1 cellular context compared by ENCODE assay signal in genomic region chr2:120238728-120239487, GRCh38.
TF ChIP-seq lines count a peak whose summit lies in the region.

No MANE protein-coding gene starts in this region.

TF ChIP-seq in HepG2, 621 proteins besides CTCF, POLR2A, EP300 and RAD21 (continues in another document):
- TF ChIP-seq ARID5B (CRISPR knock-in tag; IDR thresholded peaks at IDR 0.05) = peak; percentile 70
- peak; percentile 87; the same call in 1 of the 2 replicates for TF ChIP-seq IRF9 (CRISPR knock-in tag; IDR thresholded peaks at IDR 0.05; ENCODE audit: borderline replicate concordance)
- no peak for TF ChIP-seq GATA4 (IDR thresholded peaks at IDR 0.05; ENCODE audit: borderline replicate concordance, low read depth)
- peak; percentile 86 for TF ChIP-seq HNF4A (CRISPR knock-in tag; IDR thresholded peaks at IDR 0.05)
- no peak for TF ChIP-seq ZBTB4 (CRISPR knock-in tag; IDR thresholded peaks at IDR 0.05; ENCODE audit: borderline replicate concordance)
- TF ChIP-seq ZFP36L2 (CRISPR knock-in tag; IDR thresholded peaks at IDR 0.05) = no peak
- TF ChIP-seq ZNF12 (CRISPR knock-in tag; IDR thresholded peaks at IDR 0.05) = no peak
- TF ChIP-seq ZNF30 (CRISPR knock-in tag; IDR thresholded peaks at IDR 0.05) = no peak
- TF ChIP-seq SPEN (CRISPR knock-in tag; IDR thresholded peaks at IDR 0.05; ENCODE audit: low read depth) = peak; percentile 56; the same call in 1 of the 2 replicates
- no peak for TF ChIP-seq TMF1 (CRISPR knock-in tag; IDR thresholded peaks at IDR 0.05; ENCODE audit: low read depth)
- peak; percentile 85; the same call in 1 of the 2 replicates for TF ChIP-seq ZNF235 (CRISPR knock-in tag; IDR thresholded peaks at IDR 0.05; ENCODE audit: borderline replicate concordance)
- TF ChIP-seq KDM3A (CRISPR knock-in tag; IDR thresholded peaks at IDR 0.05; ENCODE audit: low read depth) = no peak
- TF ChIP-seq MIER2 (CRISPR knock-in tag; IDR thresholded peaks at IDR 0.05) = no peak
- no peak for TF ChIP-seq MEIS1 (CRISPR knock-in tag; IDR thresholded peaks at IDR 0.05; ENCODE audit: borderline replicate concordance)
- no peak for TF ChIP-seq ZBTB14 (CRISPR knock-in tag; IDR thresholded peaks at IDR 0.05)
- peak; percentile 49 for TF ChIP-seq ZSCAN25 (CRISPR knock-in tag; IDR thresholded peaks at IDR 0.05)
- peak in 1 of 2 experiments; percentile 47; a peak in 2 of 4 replicates for TF ChIP-seq KLF16 (CRISPR knock-in tag; IDR thresholded peaks at IDR 0.05)
- TF ChIP-seq FOXK1 (CRISPR knock-in tag; IDR thresholded peaks at IDR 0.05; ENCODE audit: borderline replicate concordance, low read depth) = peak; percentile 20; the same call in 1 of the 2 replicates
- no peak for TF ChIP-seq ARID2 (CRISPR knock-in tag; IDR thresholded peaks at IDR 0.05; ENCODE audit: borderline replicate concordance)
- no peak for TF ChIP-seq SP140L (CRISPR knock-in tag; IDR thresholded peaks at IDR 0.05; ENCODE audit: borderline replicate concordance)
- TF ChIP-seq ZFP36 (IDR thresholded peaks at IDR 0.05; ENCODE audit: borderline replicate concordance, low read depth, low read length, partially characterized antibody) = no peak
- TF ChIP-seq MLXIP (CRISPR knock-in tag; IDR thresholded peaks at IDR 0.05; ENCODE audit: borderline replicate concordance) = no peak
- TF ChIP-seq RFX3 (CRISPR knock-in tag; IDR thresholded peaks at IDR 0.05) = no peak
- no peak for TF ChIP-seq ZNF530 (CRISPR knock-in tag; IDR thresholded peaks at IDR 0.05; ENCODE audit: low read depth)
- TF ChIP-seq SCMH1 (CRISPR knock-in tag; IDR thresholded peaks at IDR 0.05; ENCODE audit: borderline replicate concordance) = no peak
- no peak for TF ChIP-seq ZNF275 (CRISPR knock-in tag; IDR thresholded peaks at IDR 0.05; ENCODE audit: borderline replicate concordance)
- TF ChIP-seq HNRNPLL (IDR thresholded peaks at IDR 0.05; ENCODE audit: low read depth, low read length, poor library complexity, severe bottlenecking) = no peak
- no peak for TF ChIP-seq NCOR1 (IDR thresholded peaks at IDR 0.05; ENCODE audit: borderline replicate concordance, low read length)
- no peak; the same call in 1 of the 2 replicates for TF ChIP-seq ZBTB33 (CRISPR knock-in tag; IDR thresholded peaks at IDR 0.05)
- TF ChIP-seq CREBL2 (CRISPR knock-in tag; IDR thresholded peaks at IDR 0.05; ENCODE audit: borderline replicate concordance) = no peak
- no peak for TF ChIP-seq IRF1 (CRISPR knock-in tag; IDR thresholded peaks at IDR 0.05; ENCODE audit: low read depth)
- no peak for TF ChIP-seq ATF1 (CRISPR knock-in tag; IDR thresholded peaks at IDR 0.05)
- TF ChIP-seq BRD4 (CRISPR knock-in tag; IDR thresholded peaks at IDR 0.05) = no peak
- no peak for TF ChIP-seq FOXJ3 (CRISPR knock-in tag; IDR thresholded peaks at IDR 0.05; ENCODE audit: borderline replicate concordance)
- TF ChIP-seq ZNF337 (CRISPR knock-in tag; IDR thresholded peaks at IDR 0.05; ENCODE audit: borderline replicate concordance, low read depth) = no peak
- TF ChIP-seq ZNF652 (CRISPR knock-in tag; IDR thresholded peaks at IDR 0.05; ENCODE audit: borderline replicate concordance, low read depth) = no peak
- no peak for TF ChIP-seq MAFF (IDR thresholded peaks at IDR 0.05; ENCODE audit: low read depth, low read length)
- TF ChIP-seq GLI4 (CRISPR knock-in tag; IDR thresholded peaks at IDR 0.05; ENCODE audit: borderline replicate concordance) = no peak
- TF ChIP-seq TBX2 (CRISPR knock-in tag; IDR thresholded peaks at IDR 0.05; ENCODE audit: borderline replicate concordance) = peak; percentile 55; the same call in 1 of the 2 replicates
- no peak for TF ChIP-seq CENPT (CRISPR knock-in tag; IDR thresholded peaks at IDR 0.05; ENCODE audit: low read depth)
- no peak for TF ChIP-seq PAWR (CRISPR knock-in tag; IDR thresholded peaks at IDR 0.05; ENCODE audit: borderline replicate concordance)
- no peak for TF ChIP-seq NR2F6 (IDR thresholded peaks at IDR 0.05)
- peak; percentile 55; the same call in 1 of the 2 replicates for TF ChIP-seq NR2F6 (CRISPR knock-in tag; IDR thresholded peaks at IDR 0.05)
- TF ChIP-seq SMARCC2 (IDR thresholded peaks at IDR 0.05) = 0 out of 2 replicates have a peak, but pooled peaks have one; percentile 2
- TF ChIP-seq DNMT1 (CRISPR knock-in tag; IDR thresholded peaks at IDR 0.05) = 0 out of 2 replicates have a peak, but pooled peaks have one; percentile 72
- no peak for TF ChIP-seq THAP11 (CRISPR knock-in tag; IDR thresholded peaks at IDR 0.05)
- 0 out of 2 replicates have a peak, but pooled peaks have one; percentile 29 for TF ChIP-seq HIVEP1 (CRISPR knock-in tag; IDR thresholded peaks at IDR 0.05)
